ENCODE assay signal across 13 cellular contexts in the genomic region with DNA sequence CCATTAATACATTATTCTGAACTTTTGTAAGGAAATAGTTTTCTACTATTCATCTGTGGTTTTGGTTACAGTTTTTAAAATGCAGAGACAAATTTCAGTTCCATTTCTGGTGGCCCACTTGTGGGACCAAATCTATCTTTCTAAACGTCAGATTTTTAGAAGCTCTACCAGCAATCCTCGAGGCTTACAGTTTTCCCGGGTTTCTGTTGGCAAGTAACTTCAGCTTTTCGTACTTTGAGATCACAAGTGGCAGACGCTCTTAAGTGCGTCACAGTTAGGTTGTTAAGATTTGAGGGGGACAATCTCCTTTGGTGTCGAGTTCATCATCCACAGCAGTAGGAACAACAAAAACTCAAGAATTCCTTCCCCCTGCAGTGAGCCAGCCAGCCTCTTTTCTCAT.
DNase-seq lines count a peak whose midpoint lies in the region; ATAC-seq and TF ChIP-seq lines count a peak whose summit lies in the region.
"Had no signal": no experiment of that assay in that cellular context is flagged by ENCODE, and none has a peak within 500 bp of the region (broad histone marks: within the 10 kb centered on the region; RNA-seq: fewer than 3 reads in every experiment).

No MANE protein-coding gene starts in this region.

- no peaks in the 10 kb centered on the region for H3K36me3 ChIP-seq in CD4-positive, CD25-positive, alpha-beta regulatory T cell (ENCODE audit: control insufficient read depth, insufficient read depth, low read length)
- peaks cover 31% of the 10 kb centered on the region; the same call in 1 of the 2 replicates for H3K36me3 ChIP-seq in Loucy (ENCODE audit: insufficient read depth, low read length)
- no peaks in the 10 kb centered on the region for H3K36me3 ChIP-seq in MG63
- H3K36me3 ChIP-seq: gastrocnemius medialis had no signal

- H3K27me3 Mint-ChIP-seq in CD4-positive, CD25-positive, alpha-beta regulatory T cell, result no peaks in the 10 kb centered on the region
- H3K27me3 Mint-ChIP-seq in immature natural killer cell (ENCODE audit: low read depth in 3 of 3), result peaks cover 0 to 9% (median 9%) of the 10 kb centered on the region in 3 donors

- H3K9me3 ChIP-seq in CD4-positive, CD25-positive, alpha-beta regulatory T cell (ENCODE audit: control insufficient read depth in 2 of 2, low read length in 2 of 2), result no peaks in the 10 kb centered on the region
- H3K9me3 ChIP-seq in Loucy (ENCODE audit: insufficient read depth, low read depth, low read length), result no peaks in the 10 kb centered on the region
- no peaks in the 10 kb centered on the region for H3K9me3 ChIP-seq in MG63
- H3K9me3 ChIP-seq: gastrocnemius medialis had no signal

- H3K36me3 Mint-ChIP-seq in CD4-positive, CD25-positive, alpha-beta regulatory T cell, result peaks cover 12% of the 10 kb centered on the region
- H3K36me3 Mint-ChIP-seq in immature natural killer cell, result peaks cover 0 to 3% (median 0%) of the 10 kb centered on the region in 3 donors

- no peak for TF ChIP-seq CTCF in Loucy (conservative IDR thresholded peaks at IDR 0.05; ENCODE audit: low read length)

- peaks cover 0 to 3% (median 0%) of the 10 kb centered on the region in 7 donors for H3K9me3 Mint-ChIP-seq in CD4-positive, CD25-positive, alpha-beta regulatory T cell
- H3K9me3 Mint-ChIP-seq in immature natural killer cell, result no peaks in the 10 kb centered on the region

- no peak overlapping the region for H3K4me3 ChIP-seq in CD4-positive, CD25-positive, alpha-beta regulatory T cell (ENCODE audit: low read depth, low read length)
- H3K4me3 ChIP-seq in Loucy (ENCODE audit: low read length, poor library complexity, severe bottlenecking) (no peak overlapping the region), MG63 (no peak overlapping the region)
- H3K4me3 ChIP-seq: gastrocnemius medialis had no signal

- no peaks in the 10 kb centered on the region for H3K9me2 ChIP-seq in Loucy (replicated peaks; ENCODE audit: low read depth, low read length)

- H3F3A ChIP-seq in Loucy (ENCODE audit: low read depth), result no peaks in the 10 kb centered on the region

- no peak overlapping the region for H3K4me3 Mint-ChIP-seq in CD4-positive, CD25-positive, alpha-beta regulatory T cell
- peak overlapping the region; percentile 71 to 85 (median 77) for H3K4me3 Mint-ChIP-seq in immature natural killer cell

- no peak overlapping the region for H3K27ac ChIP-seq in CD4-positive, CD25-positive, alpha-beta regulatory T cell (ENCODE audit: insufficient read depth, low read length, poor library complexity, severe bottlenecking)
- H3K27ac ChIP-seq: gastrocnemius medialis had no signal

- peak overlapping the region in 2 of 3 donors; percentile 17 to 36 for H3K27ac Mint-ChIP-seq in CD4-positive, CD25-positive, alpha-beta regulatory T cell
- peak overlapping the region; percentile 91 to 96 (median 94) for H3K27ac Mint-ChIP-seq in immature natural killer cell

- no peak overlapping the region for H2AFZ ChIP-seq in Loucy (ENCODE audit: low read length)

- peaks cover 34 to 77% (median 64%) of the 10 kb centered on the region in 4 donors for H3K4me1 Mint-ChIP-seq in CD4-positive, CD25-positive, alpha-beta regulatory T cell
- H3K4me1 Mint-ChIP-seq in immature natural killer cell, result peaks cover 80 to 92% of the 10 kb centered on the region in 2 donors

- peak overlapping the region; percentile 22 for H3K4me2 ChIP-seq in Loucy (ENCODE audit: low read depth, low read length, poor library complexity, severe bottlenecking)

- no peak for ATAC-seq in CD4-positive, CD25-positive, alpha-beta regulatory T cell (ENCODE audit: low read depth in 2 of 2)
- ATAC-seq in GM19035 (IDR thresholded peaks at IDR 0.05; ENCODE audit: unreplicated experiment) (peak; percentile 21), HG03025 (IDR thresholded peaks at IDR 0.05; ENCODE audit: low FRiP score, unreplicated experiment) (no peak)
- ATAC-seq: gastrocnemius medialis, PC-3 had no signal

- TF ChIP-seq POLR2A in erythroblast (IDR thresholded peaks at IDR 0.05; ENCODE audit: low read length), result no peak

- no peak overlapping the region for H3K9ac ChIP-seq in Loucy (ENCODE audit: low read depth, low read length, poor library complexity, severe bottlenecking)

- no peaks in the 10 kb centered on the region for H3K27me3 ChIP-seq in CD4-positive, CD25-positive, alpha-beta regulatory T cell (ENCODE audit: control insufficient read depth, insufficient read depth, low read length)
- H3K27me3 ChIP-seq in Loucy (ENCODE audit: insufficient read depth, low read length, poor library complexity, severe bottlenecking) (no peaks in the 10 kb centered on the region), MG63 (no peaks in the 10 kb centered on the region)
- H3K27me3 ChIP-seq: gastrocnemius medialis had no signal

- H3K79me2 ChIP-seq in Loucy (ENCODE audit: insufficient read depth, low read length), result peaks cover 100% of the 10 kb centered on the region

- H3K4me1 ChIP-seq in CD4-positive, CD25-positive, alpha-beta regulatory T cell (ENCODE audit: control insufficient read depth, insufficient read depth, low read length, poor library complexity, severe bottlenecking), result peaks cover 35% of the 10 kb centered on the region
- H3K4me1 ChIP-seq in Loucy (ENCODE audit: insufficient read depth, low read length, poor library complexity, severe bottlenecking), result peaks cover 74% of the 10 kb centered on the region

- DNase-seq in CD4-positive, CD25-positive, alpha-beta regulatory T cell, result no peak
- peak; percentile 30 to 39 (median 35) for DNase-seq in immature natural killer cell
- no peak for DNase-seq in MG63
- DNase-seq in erythroblast (lab: John Stamatoyannopoulos, UW), result no peak
- DNase-seq in NCI-H82 (lab: John Stamatoyannopoulos, UW), result no peak
- DNase-seq: gastrocnemius medialis; KG1; PC-3; retina; stimulated activated CD4-positive, alpha-beta T cell treated with anti-CD3 and anti-CD28 coated beads, Interleukin-4, amount 100 ng/mL, for 4 hours had no signal

- H4K20me1 ChIP-seq in Loucy (ENCODE audit: insufficient read depth, low read length, poor library complexity, severe bottlenecking), result peaks cover 93% of the 10 kb centered on the region

Comparison
In these comparisons a context has a peak if more than half of its experiments do, and no peak if none do; other contexts are left out.
1. DNase-seq: peak in immature natural killer cell (3 of 3); none in CD4-positive, CD25-positive, alpha-beta regulatory T cell (0 of 3), MG63 (single experiment), erythroblast (0 of 2) and NCI-H82 (single experiment).
2. H3K4me3 Mint-ChIP-seq: peak in immature natural killer cell (5 of 5); none in CD4-positive, CD25-positive, alpha-beta regulatory T cell (0 of 4).